Comparison of ENCODE assay signal across 2 cellular contexts in the genomic region with DNA sequence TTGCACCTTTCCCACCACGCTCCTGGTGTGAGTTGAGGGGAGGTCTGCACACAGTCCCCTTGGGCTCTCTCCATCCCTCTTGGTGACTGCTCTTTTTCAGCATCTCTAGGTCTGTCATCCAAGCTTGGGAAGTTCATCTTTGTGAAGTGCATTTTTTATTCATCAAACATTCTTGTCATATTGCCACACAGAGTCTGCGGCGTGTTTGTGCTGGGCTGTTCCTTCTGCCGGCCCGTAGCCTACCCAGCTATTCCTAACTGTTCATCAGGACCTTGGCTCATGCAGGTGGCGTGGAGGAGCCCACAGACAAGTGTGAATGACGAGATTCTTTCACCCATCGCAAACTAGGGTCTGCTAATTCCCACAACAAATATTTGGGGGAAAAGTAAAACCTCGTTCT.
TF ChIP-seq lines count a peak whose summit lies in the region.

No MANE protein-coding gene starts in this region.

TF ChIP-seq in IMR-90, 13 proteins besides CTCF, POLR2A, EP300 and RAD21:
- TF ChIP-seq CEBPB (IDR thresholded peaks at IDR 0.05; ENCODE audit: low read depth, low read length): no peak
- TF ChIP-seq FOS (IDR thresholded peaks at IDR 0.05; ENCODE audit: low read depth, low read length): no peak
- TF ChIP-seq CHD1 (IDR thresholded peaks at IDR 0.05; ENCODE audit: low read depth, low read length): no peak
- TF ChIP-seq MXI1 (IDR thresholded peaks at IDR 0.05; ENCODE audit: borderline replicate concordance, low read depth, low read length): no peak
- TF ChIP-seq NFE2L2 (IDR thresholded peaks at IDR 0.05; ENCODE audit: low read depth, low read length): no peak
- no peak for TF ChIP-seq SMC3 (IDR thresholded peaks at IDR 0.05; ENCODE audit: low read depth, low read length)
- no peak for TF ChIP-seq MAFK (IDR thresholded peaks at IDR 0.05; ENCODE audit: low read depth, low read length)
- no peak for TF ChIP-seq MAZ (IDR thresholded peaks at IDR 0.05; ENCODE audit: borderline replicate concordance, low read depth, low read length)
- no peak for TF ChIP-seq BHLHE40 (IDR thresholded peaks at IDR 0.05; ENCODE audit: low read depth, low read length)
- TF ChIP-seq RCOR1 (IDR thresholded peaks at IDR 0.05; ENCODE audit: insufficient replicate concordance, low read length): no peak
- TF ChIP-seq, protein P1, sequence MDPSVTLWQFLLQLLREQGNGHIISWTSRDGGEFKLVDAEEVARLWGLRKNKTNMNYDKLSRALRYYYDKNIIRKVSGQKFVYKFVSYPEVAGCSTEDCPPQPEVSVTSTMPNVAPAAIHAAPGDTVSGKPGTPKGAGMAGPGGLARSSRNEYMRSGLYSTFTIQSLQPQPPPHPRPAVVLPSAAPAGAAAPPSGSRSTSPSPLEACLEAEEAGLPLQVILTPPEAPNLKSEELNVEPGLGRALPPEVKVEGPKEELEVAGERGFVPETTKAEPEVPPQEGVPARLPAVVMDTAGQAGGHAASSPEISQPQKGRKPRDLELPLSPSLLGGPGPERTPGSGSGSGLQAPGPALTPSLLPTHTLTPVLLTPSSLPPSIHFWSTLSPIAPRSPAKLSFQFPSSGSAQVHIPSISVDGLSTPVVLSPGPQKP (IDR thresholded peaks at IDR 0.05; ENCODE audit: borderline replicate concordance, low read depth, low read length): no peak
- no peak for TF ChIP-seq RFX5 (IDR thresholded peaks at IDR 0.05; ENCODE audit: low read depth, low read length)
- no peak for TF ChIP-seq USF2 (IDR thresholded peaks at IDR 0.05; ENCODE audit: low read depth, low read length)
TF ChIP-seq in IMR-90: peak in this region for 0.

TF ChIP-seq in H1, 55 proteins besides CTCF, POLR2A, EP300 and RAD21:
- TF ChIP-seq JUN (IDR thresholded peaks at IDR 0.05; ENCODE audit: low read depth, low read length) (no peak), TAF1 (IDR thresholded peaks at IDR 0.05; ENCODE audit: low read depth, low read length) (no peak), KDM5A (IDR thresholded peaks at IDR 0.05; ENCODE audit: low read length) (no peak), MAX (IDR thresholded peaks at IDR 0.05) (no peak), POU5F1 (IDR thresholded peaks at IDR 0.05; ENCODE audit: low read depth, low read length) (no peak), ZNF274 (IDR thresholded peaks at IDR 0.05; ENCODE audit: borderline replicate concordance, extremely low read depth, low read length) (no peak), SIX5 (IDR thresholded peaks at IDR 0.05; ENCODE audit: low read depth, low read length) (no peak), SP4 (IDR thresholded peaks at IDR 0.05; ENCODE audit: low read length) (no peak), E2F6 (IDR thresholded peaks at IDR 0.05) (no peak), SAP30 (IDR thresholded peaks at IDR 0.05; ENCODE audit: insufficient read depth, insufficient replicate concordance, low read length) (no peak)
- TF ChIP-seq, protein P2, sequence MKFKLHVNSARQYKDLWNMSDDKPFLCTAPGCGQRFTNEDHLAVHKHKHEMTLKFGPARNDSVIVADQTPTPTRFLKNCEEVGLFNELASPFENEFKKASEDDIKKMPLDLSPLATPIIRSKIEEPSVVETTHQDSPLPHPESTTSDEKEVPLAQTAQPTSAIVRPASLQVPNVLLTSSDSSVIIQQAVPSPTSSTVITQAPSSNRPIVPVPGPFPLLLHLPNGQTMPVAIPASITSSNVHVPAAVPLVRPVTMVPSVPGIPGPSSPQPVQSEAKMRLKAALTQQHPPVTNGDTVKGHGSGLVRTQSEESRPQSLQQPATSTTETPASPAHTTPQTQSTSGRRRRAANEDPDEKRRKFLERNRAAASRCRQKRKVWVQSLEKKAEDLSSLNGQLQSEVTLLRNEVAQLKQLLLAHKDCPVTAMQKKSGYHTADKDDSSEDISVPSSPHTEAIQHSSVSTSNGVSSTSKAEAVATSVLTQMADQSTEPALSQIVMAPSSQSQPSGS (IDR thresholded peaks at IDR 0.05; ENCODE audit: low read length): no peak
